8 cellular contexts compared by ENCODE assay signal in genomic region chr15:75639709-75640482, GRCh38. TPM values are rescaled to one million over a fixed set of nuclear protein-coding genes. Genes with fewer than 3 reads are reported as not detected.
DNase-seq lines count a peak whose midpoint lies in the region; ATAC-seq, FAIRE-seq and TF ChIP-seq lines count a peak whose summit lies in the region.

Gene IMP3, minus strand, starts transcription at chr15:75640224. Its CDS starts 56 bp downstream, at chr15:75640168.

- H3K4me1 ChIP-seq in pancreas: peaks cover 5 to 23% (median 11%) of the 10 kb centered on the region in 3 donors
- H3K4me1 ChIP-seq in tibial artery: peaks cover 0 to 41% (median 27%) of the 10 kb centered on the region in 4 donors

- H3K27me3 ChIP-seq in pancreas (no peaks in the 10 kb centered on the region), tibial artery (no peaks in the 10 kb centered on the region)

- H3K9me3 ChIP-seq in pancreas (no peaks in the 10 kb centered on the region), tibial artery (no peaks in the 10 kb centered on the region)

- intact Hi-C loops in Right ventricle myocardium inferior (cut with DNase I): loop anchor here (2.0 kb wide), 1 partner anchor 35 kb away; no protein-coding TSS in a partner anchor
- intact Hi-C loops in pancreas (cut with DNase I): loop anchor here in 1 of 3 donors (10.0 kb wide), 1 partner anchor 45 kb away; no protein-coding TSS in a partner anchor
- intact Hi-C loops in tibial artery (cut with DNase I; ENCODE audit: low total_unique reads): loop anchor here (10.0 kb wide), 1 partner anchor 165 kb away; no protein-coding TSS in a partner anchor

- H3K36me3 ChIP-seq in pancreas: no peaks in the 10 kb centered on the region
- peaks cover 0 to 3% (median 0%) of the 10 kb centered on the region in 3 donors for H3K36me3 ChIP-seq in tibial artery

- peak within 1 kb of the TSS; percentile 73 for H3K4me3 ChIP-seq in GM12864 (ENCODE audit: low read depth, low read length)
- H3K4me3 ChIP-seq in pancreas: peak within 1 kb of the TSS; percentile 87 to 96 (median 90)
- H3K4me3 ChIP-seq in tibial artery: peak within 1 kb of the TSS; percentile 81 to 94

- FAIRE-seq in pancreas (lab: Jason Lieb, UNC): no peak

- ATAC-seq in HG02759 (IDR thresholded peaks at IDR 0.05; ENCODE audit: unreplicated experiment) (peak; percentile 95), Right ventricle myocardium inferior (peak; percentile 98), pancreas (peak; percentile 93 to 96 (median 94))

- 0% methylated on average over 81 to 83 of the region's 83 CpGs for WGBS in pancreas, 2 donors

- peak; percentile 94 for DNase-seq in GM12864 (ENCODE audit: low read depth)
- peak; percentile 92 to 99 (median 99) for DNase-seq in NCI-H1417 (lab: John Stamatoyannopoulos, UW)
- DNase-seq in SW 1271 (lab: John Stamatoyannopoulos, UW): peak; percentile 98 to 99
- DNase-seq in activated naive CD8-positive, alpha-beta T cell treated with anti-CD3 and anti-CD28 coated beads, Interleukin-2, amount 50 U/mL, for 16 hours (ENCODE audit: low read depth, low spot score): peak; percentile 90
- peak; percentile 97 for DNase-seq in Right ventricle myocardium inferior (ENCODE audit: missing footprints)
- peak; percentile 92 to 96 (median 95) for DNase-seq in pancreas
- DNase-seq in tibial artery: peak; percentile 96 to 98

- H3K27ac ChIP-seq in pancreas: peak within 1 kb of the TSS; percentile 90 to 96 (median 93)
- peak within 1 kb of the TSS; percentile 90 to 96 for H3K27ac ChIP-seq in tibial artery

- TF ChIP-seq CTCF in GM12864 (IDR thresholded peaks at IDR 0.05; ENCODE audit: low read depth, low read length, missing control alignments): no peak
- TF ChIP-seq CTCF in pancreas (IDR thresholded peaks at IDR 0.05): no peak
- TF ChIP-seq CTCF in tibial artery (IDR thresholded peaks at IDR 0.05): no peak

RNA-seq across cellular contexts. Expression of gene IMP3, which starts in this region (rescaled TPM):
- total RNA-seq in Right ventricle myocardium inferior (43.3 TPM), pancreas (10 to 100 TPM; 18.7 to 34.8 (median 29.2) TPM)
- polyA plus RNA-seq in pancreas: 10 to 100 TPM; 28.4 to 39.6 TPM

Comparison
In these comparisons a context has a peak if more than half of its experiments do, and no peak if none do; other contexts are left out.
1. Peak in every context shown above with its lines: DNase-seq, ATAC-seq, H3K4me3 ChIP-seq and H3K27ac ChIP-seq.